In genomic region chr15:75738647-75739325, GRCh38 we compare ENCODE assay signal across 8 cellular contexts. TPM values are rescaled to one million over a fixed set of nuclear protein-coding genes. Genes with fewer than 3 reads are reported as not detected.
A peak's percentile ranks its signal among the peaks of the same experiment; 100 is the strongest.
DNase-seq lines count a peak whose midpoint lies in the region; ATAC-seq and TF ChIP-seq lines count a peak whose summit lies in the region.

No MANE protein-coding gene starts in this region.

- ATAC-seq in stimulated activated naive CD8-positive, alpha-beta T cell treated with anti-CD3 and anti-CD28 coated beads, Interleukin-15, amount 100 ng/mL, for 72 hours: peak; percentile 98

- H3K27me3 Mint-ChIP-seq in H9 (ENCODE audit: low read depth) (peaks cover 35% of the 10 kb centered on the region), neural progenitor cell (ENCODE audit: insufficient read depth, low read depth) (peaks cover 18% of the 10 kb centered on the region)
- peaks cover 31% of the 10 kb centered on the region for H3K27me3 Mint-ChIP-seq in stimulated activated naive CD8-positive, alpha-beta T cell treated with anti-CD3 and anti-CD28 coated beads, Interleukin-15, amount 100 ng/mL, for 72 hours

- H2BK20ac ChIP-seq in H9 (ENCODE audit: low read depth, low read length, poor library complexity, severe bottlenecking): no peak overlapping the region

- no peak overlapping the region for H3K23ac ChIP-seq in H9 (ENCODE audit: insufficient read length, low read depth, low read length)

- H3K27me3 ChIP-seq in H9 (ENCODE audit: insufficient read depth, low read length) (peaks cover 8% of the 10 kb centered on the region; the same call in 1 of the 2 replicates), MG63 (no peaks in the 10 kb centered on the region), neural progenitor cell (peaks cover 35% of the 10 kb centered on the region)

- H3K79me1 ChIP-seq in H9 (ENCODE audit: insufficient read depth, low read depth, low read length, poor library complexity, severe bottlenecking): no peaks in the 10 kb centered on the region

- H2AK5ac ChIP-seq in H9 (ENCODE audit: insufficient read length, low read length): no peak overlapping the region

- H3K18ac ChIP-seq in H9 (ENCODE audit: insufficient read length, low read depth, low read length): peak overlapping the region; percentile 79

- no peak overlapping the region for H2BK5ac ChIP-seq in H9 (ENCODE audit: insufficient read length, low read length)

- H3K36me3 Mint-ChIP-seq in H9 (ENCODE audit: insufficient read depth in 1 of 3, low read depth in 3 of 3) (peaks cover 6 to 15% (median 11%) of the 10 kb centered on the region in 3 experiments; a peak in 6 of 7 replicates), neural progenitor cell (no peaks in the 10 kb centered on the region)

- WGBS in H9 (ENCODE audit: extremely low coverage, insufficient read length, low lambda C conversion rate): no CpG with 5 or more reads among the region's 54 CpGs

- 0 out of 7 replicates have a peak overlapping the region, but pooled peaks of 1 of the 3 experiments have one; percentile 52 for H3K27ac Mint-ChIP-seq in H9
- no peak overlapping the region for H3K27ac Mint-ChIP-seq in neural progenitor cell
- peak overlapping the region in 1 of 2 donors; percentile 50 for H3K27ac Mint-ChIP-seq in stimulated activated naive CD8-positive, alpha-beta T cell treated with anti-CD3 and anti-CD28 coated beads, Interleukin-15, amount 100 ng/mL, for 72 hours

- H3K4me1 ChIP-seq in H9 (ENCODE audit: insufficient read depth, low read length) (no peaks in the 10 kb centered on the region; the same call in 1 of the 2 replicates), neural progenitor cell (no peaks in the 10 kb centered on the region)

- peak overlapping the region; percentile 80 to 93 for H3K4me3 Mint-ChIP-seq in H9
- H3K4me3 Mint-ChIP-seq in neural progenitor cell: peak overlapping the region; percentile 88
- peak overlapping the region; percentile 87 to 90 for H3K4me3 Mint-ChIP-seq in stimulated activated naive CD8-positive, alpha-beta T cell treated with anti-CD3 and anti-CD28 coated beads, Interleukin-15, amount 100 ng/mL, for 72 hours

- TF ChIP-seq CTCF in H9 (conservative IDR thresholded peaks at IDR 0.05) (no peak), fibroblast of villous mesenchyme (IDR thresholded peaks at IDR 0.05; ENCODE audit: insufficient read depth, low read depth, low read length) (no peak), neural progenitor cell (IDR thresholded peaks at IDR 0.05) (no peak)

- DNase-seq in EH (ENCODE audit: low read depth) (peak; percentile 95), H9 (peak; percentile 98), MG63 (peak; percentile 90), SHP77 treated with DMSO at 0.1 percent for 48 hours (lab: John Stamatoyannopoulos, UW) (peak; percentile 56), activated gamma-delta T cell (lab: John Stamatoyannopoulos, UW) (peak; percentile 68), fibroblast of villous mesenchyme (ENCODE audit: low read depth) (peak; percentile 93), neural progenitor cell (ENCODE audit: low spot score) (peak; percentile 98)
- peak; percentile 92 to 93 for DNase-seq in stimulated activated naive CD8-positive, alpha-beta T cell treated with anti-CD3 and anti-CD28 coated beads, Interleukin-15, amount 100 ng/mL, for 72 hours

- H4K8ac ChIP-seq in H9 (replicated peaks; ENCODE audit: insufficient read length, low read depth, low read length): no peak overlapping the region

- H4K20me1 ChIP-seq in H9 (ENCODE audit: control insufficient read depth, insufficient read depth, insufficient read length): no peaks in the 10 kb centered on the region
- no peaks in the 10 kb centered on the region for H4K20me1 ChIP-seq in neural progenitor cell (ENCODE audit: low read depth)

- H3K9ac ChIP-seq in H9 (ENCODE audit: extremely low read depth, insufficient read length, low read length): no peak overlapping the region
- H3K9ac ChIP-seq in neural progenitor cell: no peak overlapping the region

- H3K4me2 ChIP-seq in H9 (ENCODE audit: insufficient read depth, insufficient read length, low read length): peak overlapping the region; percentile 76
- H3K4me2 ChIP-seq in neural progenitor cell: peak overlapping the region; percentile 100

- H2AFZ ChIP-seq in H9 (ENCODE audit: low read length): no peak overlapping the region
- H2AFZ ChIP-seq in neural progenitor cell (replicated peaks): peak overlapping the region; percentile 100

- H3K4me1 Mint-ChIP-seq in H9 (peaks cover 21 to 25% of the 10 kb centered on the region in 2 experiments), neural progenitor cell (peaks cover 14% of the 10 kb centered on the region)
- H3K4me1 Mint-ChIP-seq in stimulated activated naive CD8-positive, alpha-beta T cell treated with anti-CD3 and anti-CD28 coated beads, Interleukin-15, amount 100 ng/mL, for 72 hours: peaks cover 16% of the 10 kb centered on the region

- no peak overlapping the region for H4K5ac ChIP-seq in H9 (ENCODE audit: insufficient read length, low read depth, low read length)

- no peak overlapping the region for H4K91ac ChIP-seq in H9 (ENCODE audit: insufficient read length, low read depth, low read length)

- no peak overlapping the region for H3K4ac ChIP-seq in H9 (ENCODE audit: low read depth, low read length)

- no peak overlapping the region for H2BK12ac ChIP-seq in H9 (ENCODE audit: insufficient read length, low read depth, low read length)

- H2BK15ac ChIP-seq in H9 (ENCODE audit: low read depth, low read length): no peak overlapping the region

- H3K36me3 ChIP-seq in MG63 (no peaks in the 10 kb centered on the region), neural progenitor cell (no peaks in the 10 kb centered on the region)

- H3K9me3 Mint-ChIP-seq in H9: peaks cover 18 to 24% of the 10 kb centered on the region in 2 experiments
- H3K9me3 Mint-ChIP-seq in neural progenitor cell: peaks cover 14% of the 10 kb centered on the region
- H3K9me3 Mint-ChIP-seq in stimulated activated naive CD8-positive, alpha-beta T cell treated with anti-CD3 and anti-CD28 coated beads, Interleukin-15, amount 100 ng/mL, for 72 hours: no peaks in the 10 kb centered on the region

- H3K9me3 ChIP-seq in H9 (ENCODE audit: control insufficient read depth, low read depth, low read length) (no peaks in the 10 kb centered on the region), MG63 (no peaks in the 10 kb centered on the region), neural progenitor cell (ENCODE audit: low read depth) (no peaks in the 10 kb centered on the region)

- H3F3A ChIP-seq in neural progenitor cell (ENCODE audit: low read depth): no peaks in the 10 kb centered on the region

- no peak overlapping the region for H3K27ac ChIP-seq in H9 (ENCODE audit: insufficient read length, low read depth, low read length)
- no peak overlapping the region for H3K27ac ChIP-seq in neural progenitor cell

- peak overlapping the region; percentile 64 for H3K14ac ChIP-seq in H9 (ENCODE audit: insufficient read depth, low read length)

- no peaks in the 10 kb centered on the region for H3K79me2 ChIP-seq in H9 (ENCODE audit: insufficient read depth, low read length)
- no peaks in the 10 kb centered on the region for H3K79me2 ChIP-seq in neural progenitor cell (ENCODE audit: low read depth)

- H3K4me3 ChIP-seq in MG63: peak overlapping the region; percentile 53
- H3K4me3 ChIP-seq in fibroblast of villous mesenchyme (ENCODE audit: low read depth, low read length): peak overlapping the region; percentile 84
- peak overlapping the region; percentile 96 for H3K4me3 ChIP-seq in neural progenitor cell

- no peak overlapping the region for H3K56ac ChIP-seq in H9 (ENCODE audit: insufficient read length, low read depth, low read length)

- H2BK120ac ChIP-seq in H9 (ENCODE audit: low read depth, low read length, poor library complexity, severe bottlenecking): no peak overlapping the region

- H3K23me2 ChIP-seq in H9 (ENCODE audit: insufficient read length, low read depth, low read length, poor library complexity, severe bottlenecking): peaks cover 13% of the 10 kb centered on the region

- no peak overlapping the region for H3T11ph ChIP-seq in H9 (ENCODE audit: low read length)

RNA-seq across cellular contexts. Expression of gene CSPG4, which starts 26.1 kb away (rescaled TPM):
- 2.0 and 2.1 TPM in 2 replicates for total RNA-seq in H9 (2021)
- total RNA-seq in MG63 (2014; rRNA removed; shearing (Covaris generic); ENCODE audit: low replicate concordance): 13.4 and 19.6 TPM in 2 replicates
- 86.8 and 87.0 TPM in 2 replicates for total RNA-seq in fibroblast of villous mesenchyme
- 0.07 and 0.37 TPM in 2 replicates for total RNA-seq in neural progenitor cell (ENCODE audit: low replicate concordance)
